16 cellular contexts compared by ENCODE assay signal in the genomic region with DNA sequence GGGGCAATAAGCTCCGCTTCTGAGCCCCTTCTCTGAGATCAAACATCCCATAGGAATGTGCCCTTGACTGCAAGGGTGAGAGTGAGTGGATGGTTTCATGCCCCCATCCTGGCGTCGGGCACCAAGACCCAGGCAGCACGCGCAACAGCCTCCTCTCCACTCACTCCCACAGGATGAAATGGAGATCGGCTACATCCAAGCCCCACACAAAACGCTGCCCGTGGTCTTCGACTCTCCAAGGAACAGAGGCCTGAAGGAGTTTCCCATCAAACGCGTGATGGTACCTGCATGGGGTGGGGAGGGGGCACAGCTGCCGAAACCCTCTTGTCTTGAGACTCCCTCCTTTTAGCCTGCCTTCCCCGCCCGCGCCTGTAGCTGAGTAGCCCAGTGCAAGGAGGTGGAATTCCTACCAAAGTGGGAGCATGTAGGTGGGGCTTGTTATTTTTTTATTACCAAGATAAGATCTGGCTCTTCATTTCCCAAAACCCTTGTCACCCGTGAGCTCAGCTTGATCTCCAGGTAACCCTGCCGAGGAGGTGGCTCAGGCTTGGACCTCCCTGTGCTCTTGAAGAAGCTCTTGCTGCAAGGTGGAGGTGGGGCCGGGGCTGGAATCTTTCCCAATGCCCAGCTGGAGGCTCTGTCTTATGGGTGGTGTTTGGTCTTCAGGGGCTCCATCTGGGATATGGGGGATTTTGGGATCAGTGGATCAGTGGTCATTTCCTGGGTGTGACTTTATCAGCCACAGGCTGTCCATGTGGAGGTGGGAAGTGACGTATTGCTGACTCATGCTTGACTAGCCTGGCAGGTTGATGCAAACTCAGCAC. TPM values are rescaled to one million over a fixed set of nuclear protein-coding genes. Genes with fewer than 3 reads are reported as not detected.
A peak's percentile ranks its signal among the peaks of the same experiment; 100 is the strongest.
DNase-seq lines count a peak whose midpoint lies in the region; ATAC-seq and TF ChIP-seq lines count a peak whose summit lies in the region.
"Had no signal": no experiment of that assay in that cellular context is flagged by ENCODE, and none has a peak within 500 bp of the region (broad histone marks: within the 10 kb centered on the region; RNA-seq: fewer than 3 reads in every experiment).

No MANE protein-coding gene starts in this region.

- intact Hi-C loops in stomach (cut with DNase I; ENCODE audit: low total_unique reads): no loop called here

- H3K4me3 Mint-ChIP-seq in mesothelial cell of epicardium: no peak overlapping the region
- H3K4me3 Mint-ChIP-seq: neural progenitor cell had no signal

- DNase-seq in Caki2 (ENCODE audit: low read depth) (peak; percentile 34), LHCN-M2 (ENCODE audit: low read depth) (peak; percentile 7), coronary artery (ENCODE audit: low spot score) (peak; percentile 62), mesothelial cell of epicardium (ENCODE audit: low spot score in 2 of 2, unreplicated experiment in 2 of 2) (no peak), GM13976 (ENCODE audit: low spot score) (no peak), stomach (no peak)
- DNase-seq: activated CD4-positive, alpha-beta T cell treated with anti-CD3 and anti-CD28 coated beads, Interleukin-2, amount 50 U/mL, for 1 hour; activated gamma-delta T cell treated with Interleukin-2 at 50 U/mL for 16 hours; gastrocnemius medialis; left ventricle myocardium superior; NCI-H1694 treated with DMSO at 0.1 percent for 48 hours; stimulated activated CD4-positive, alpha-beta T cell treated with anti-CD3 and anti-CD28 coated beads, Interleukin-15, amount 100 ng/mL, for 24 hours had no signal

- H3K4me1 Mint-ChIP-seq in mesothelial cell of epicardium: peaks cover 8% of the 10 kb centered on the region

- peaks cover 9% of the 10 kb centered on the region for H3K9me3 Mint-ChIP-seq in mesothelial cell of epicardium

- TF ChIP-seq POLR2A in stomach (IDR thresholded peaks at IDR 0.05): no peak

- H3K27ac Mint-ChIP-seq in mesothelial cell of epicardium: peak overlapping the region; percentile 39
- H3K27ac Mint-ChIP-seq: neural progenitor cell had no signal

- H3K36me3 Mint-ChIP-seq in mesothelial cell of epicardium: no peaks in the 10 kb centered on the region
- H3K36me3 Mint-ChIP-seq: neural progenitor cell had no signal

- H3K4me1 ChIP-seq in stomach: no peaks in the 10 kb centered on the region
- H3K4me1 ChIP-seq: gastrocnemius medialis, neural progenitor cell had no signal

- H3K4me3 ChIP-seq in coronary artery: no peak overlapping the region
- H3K4me3 ChIP-seq in stomach: no peak overlapping the region
- H3K4me3 ChIP-seq: gastrocnemius medialis, neural progenitor cell had no signal

- in situ Hi-C loops in Caki2 (cut with HindIII; ENCODE audit: low pct_unique_long_range_greater_than_20kb, low sequenced_read_pairs) (no loop called here), GM13976 (cut with MboI; ENCODE audit: low sequenced_read_pairs, unreplicated experiment) (no loop called here)

- H3K9me3 ChIP-seq in stomach: no peaks in the 10 kb centered on the region
- H3K9me3 ChIP-seq: gastrocnemius medialis had no signal

- H3K36me3 ChIP-seq in stomach: no peaks in the 10 kb centered on the region
- H3K36me3 ChIP-seq: gastrocnemius medialis, neural progenitor cell had no signal

- ATAC-seq in GM19328 (IDR thresholded peaks at IDR 0.05; ENCODE audit: unreplicated experiment): no peak
- no peak for ATAC-seq in HG02642 (IDR thresholded peaks at IDR 0.05; ENCODE audit: poor library complexity, unreplicated experiment)
- ATAC-seq: gastrocnemius medialis, left ventricle myocardium superior had no signal

- no peak for TF ChIP-seq EP300 in stomach (IDR thresholded peaks at IDR 0.05)

- peaks cover 0 to 48% (median 0%) of the 10 kb centered on the region in 3 donors for H3K27me3 ChIP-seq in stomach
- H3K27me3 ChIP-seq: neural progenitor cell had no signal

- WGBS in stomach, 5 donors: 65 to 75% (median 69%) methylated on average over 13 to 19 of the region's 19 CpGs

- H3K27ac ChIP-seq in coronary artery: no peak overlapping the region
- no peak overlapping the region for H3K27ac ChIP-seq in stomach
- H3K27ac ChIP-seq: C4-2B, gastrocnemius medialis, neural progenitor cell had no signal

- TF ChIP-seq CTCF in coronary artery (IDR thresholded peaks at IDR 0.05): no peak
- TF ChIP-seq CTCF in mesothelial cell of epicardium (IDR thresholded peaks at IDR 0.05; ENCODE audit: unreplicated experiment): no peak
- TF ChIP-seq CTCF in GM13976 (IDR thresholded peaks at IDR 0.05; ENCODE audit: borderline replicate concordance, control extremely low read depth, extremely low read depth, insufficient read depth, missing control alignments): no peak
- no peak for TF ChIP-seq CTCF in stomach (IDR thresholded peaks at IDR 0.05)

- H3K27me3 Mint-ChIP-seq in mesothelial cell of epicardium (ENCODE audit: low read depth): peaks cover 16% of the 10 kb centered on the region

RNA-seq across cellular contexts. Expression of a gene that starts 24.0 kb away (rescaled TPM):
- not detected in 2 replicates for total RNA-seq in Caki2 (2014; rRNA removed; shearing (Covaris generic); ENCODE audit: low replicate concordance)
- total RNA-seq in LHCN-M2 (2014; rRNA removed) (not detected in 2 replicates), mesothelial cell of epicardium (not detected in 3 replicates), stomach (not detected)
- not detected for polyA plus RNA-seq in LHCN-M2 (2012)
- polyA plus RNA-seq in stomach: not detected
- total RNA-seq: gastrocnemius medialis, left ventricle myocardium superior had no signal

RNA-seq across cellular contexts. Expression of a gene that starts 40.0 kb away (rescaled TPM):
- not detected in 2 replicates for total RNA-seq in Caki2 (2014; rRNA removed; shearing (Covaris generic); ENCODE audit: low replicate concordance)
- total RNA-seq in LHCN-M2 (2014; rRNA removed) (not detected in 2 replicates), mesothelial cell of epicardium (not detected in 3 replicates), stomach (under 1 TPM in 1 of 5 donors, not detected in 4; 0.18 TPM)
- polyA plus RNA-seq in LHCN-M2 (2012): not detected
- under 1 TPM in 2 of 3 donors, not detected in 1; 0.08 to 0.25 TPM for polyA plus RNA-seq in stomach
- total RNA-seq: gastrocnemius medialis had no signal

Comparison
In these comparisons a context has a peak if more than half of its experiments do, and no peak if none do; other contexts are left out.
1. DNase-seq: peak in Caki2 (single experiment), LHCN-M2 (single experiment) and coronary artery (single experiment); none in mesothelial cell of epicardium (0 of 2), GM13976 (single experiment) and stomach (single experiment).